ENCODE assay signal across 8 cellular contexts in genomic region chr2:190382851-190383250, GRCh38. TPM values are rescaled to one million over a fixed set of nuclear protein-coding genes. Genes with fewer than 3 reads are reported as not detected.
DNase-seq lines count a peak whose midpoint lies in the region; ATAC-seq and TF ChIP-seq lines count a peak whose summit lies in the region.

No MANE protein-coding gene starts in this region.

- TF ChIP-seq POLR2A in HCT116 (IDR thresholded peaks at IDR 0.05; ENCODE audit: borderline replicate concordance, extremely low read depth, insufficient read depth, insufficient read length) (no peak), NB4 (IDR thresholded peaks at IDR 0.05; ENCODE audit: extremely low read depth, insufficient read length) (no peak)

- H3K27me3 Mint-ChIP-seq in activated T-helper 2 cell treated with anti-CD3 and anti-CD28 coated beads, Interferon-gamma antibody, Interleukin-2, Interleukin-4, amounts not matched to agents 10 μg/mL and 5 μg/mL and 100 μg/mL, durations not matched to agents 14 hours and 24 hours and 36 hours (ENCODE audit: low read depth): peaks cover 3% of the 10 kb centered on the region

- TF ChIP-seq CTCF in AG04449 (IDR thresholded peaks at IDR 0.05; ENCODE audit: insufficient read depth, low read length, missing control alignments) (peak; percentile 26), HCT116 (IDR thresholded peaks at IDR 0.05 in 2 of 3, conservative IDR thresholded peaks at IDR 0.05 in 1 of 3; ENCODE audit: borderline replicate concordance in 1 of 3, insufficient read depth in 1 of 3, low read depth in 2 of 3, low read length in 2 of 3) (peak; percentile 63 to 77 (median 69)), NB4 (IDR thresholded peaks at IDR 0.05; ENCODE audit: low read depth, low read length) (peak; percentile 37), fibroblast of pulmonary artery (IDR thresholded peaks at IDR 0.05; ENCODE audit: low read length, missing control alignments) (peak; percentile 47)

- POLR2A ChIA-PET in AG04449 (lab: Yijun Ruan, JAX) (no interaction called here), HCT116 (lab: Charles Lee) (no interaction called here)

- RAD21 ChIA-PET in HCT116 (lab: Charles Lee; ENCODE audit: low non-redundant PET in 1 of 2, low total read pairs in 2 of 2, uncharacterized antibody in 2 of 2, unreplicated experiment in 2 of 2): no interaction called here

- no peaks in the 10 kb centered on the region for H3K4me1 ChIP-seq in HCT116 (ENCODE audit: control insufficient read depth in 1 of 2, insufficient read depth in 2 of 2, low read length in 2 of 2)

- no peaks in the 10 kb centered on the region for H3K79me2 ChIP-seq in HCT116 (ENCODE audit: insufficient read depth, low read length)

- no peak overlapping the region for H3K9ac ChIP-seq in HCT116 (ENCODE audit: low read length)

- H3K4me1 Mint-ChIP-seq in activated T-helper 2 cell treated with anti-CD3 and anti-CD28 coated beads, Interferon-gamma antibody, Interleukin-2, Interleukin-4, amounts not matched to agents 10 μg/mL and 5 μg/mL and 100 μg/mL, durations not matched to agents 14 hours and 24 hours and 36 hours (ENCODE audit: low read depth): peaks cover 2% of the 10 kb centered on the region

- TF ChIP-seq RAD21 in HCT116 (IDR thresholded peaks at IDR 0.05; ENCODE audit: low read depth): peak; percentile 92

- H2AFZ ChIP-seq in HCT116 (ENCODE audit: low read depth, low read length, poor library complexity, severe bottlenecking): no peak overlapping the region

- H3K4me3 ChIP-seq in AG04449 (ENCODE audit: low read depth, low read length) (no peak overlapping the region), HCT116 (replicated peaks in 1 of 2; ENCODE audit: low read depth in 1 of 2, low read length in 2 of 2) (no peak overlapping the region), NB4 (ENCODE audit: low read depth, low read length) (no peak overlapping the region), fibroblast of pulmonary artery (replicated peaks; ENCODE audit: low read depth, low read length) (no peak overlapping the region)

- no peaks in the 10 kb centered on the region for H4K20me1 ChIP-seq in HCT116 (ENCODE audit: insufficient read depth)

- H3K4me3 Mint-ChIP-seq in activated T-helper 2 cell treated with anti-CD3 and anti-CD28 coated beads, Interferon-gamma antibody, Interleukin-2, Interleukin-4, amounts not matched to agents 10 μg/mL and 5 μg/mL and 100 μg/mL, durations not matched to agents 14 hours and 24 hours and 36 hours (ENCODE audit: low read depth): no peak overlapping the region

- H3K9me2 ChIP-seq in HCT116 (ENCODE audit: insufficient read depth): no peaks in the 10 kb centered on the region

- H3K27ac ChIP-seq in HCT116 (ENCODE audit: low read depth, low read length): no peak overlapping the region

- no peak overlapping the region for H3K27ac Mint-ChIP-seq in activated T-helper 2 cell treated with anti-CD3 and anti-CD28 coated beads, Interferon-gamma antibody, Interleukin-2, Interleukin-4, amounts not matched to agents 10 μg/mL and 5 μg/mL and 100 μg/mL, durations not matched to agents 14 hours and 24 hours and 36 hours

- ATAC-seq in HCT116: peak; percentile 87

- CTCF ChIA-PET in AG04449 (lab: Yijun Ruan, JAX): interaction anchor here (1.4 kb wide), 2 partner anchors 128 to 131 kb away, joined by 3 to 4 read pairs; no protein-coding TSS in a partner anchor
- CTCF ChIA-PET in HCT116 (lab: Charles Lee): interaction anchor here (0.9 to 1.4 kb wide), 5 partner anchors 16 to 398 kb away, joined by 3 to 7 read pairs (median 3); no protein-coding TSS in a partner anchor

- no peaks in the 10 kb centered on the region for H3K9me3 Mint-ChIP-seq in activated T-helper 2 cell treated with anti-CD3 and anti-CD28 coated beads, Interferon-gamma antibody, Interleukin-2, Interleukin-4, amounts not matched to agents 10 μg/mL and 5 μg/mL and 100 μg/mL, durations not matched to agents 14 hours and 24 hours and 36 hours

- H3K27me3 ChIP-seq in HCT116 (ENCODE audit: insufficient read depth, low read length): no peaks in the 10 kb centered on the region

- no peaks in the 10 kb centered on the region for H3K9me3 ChIP-seq in HCT116 (ENCODE audit: control insufficient read depth in 1 of 2, insufficient read depth in 1 of 2, low read depth in 1 of 2, low read length in 2 of 2)

- no TSS peak for BruUV-seq in HCT116 (replicated peaks; lab: Mats Ljungman, UMichigan)

- in situ Hi-C loops in G401 (cut with HindIII; ENCODE audit: low sequenced_read_pairs): no loop called here

- no peaks in the 10 kb centered on the region for H3K36me3 Mint-ChIP-seq in activated T-helper 2 cell treated with anti-CD3 and anti-CD28 coated beads, Interferon-gamma antibody, Interleukin-2, Interleukin-4, amounts not matched to agents 10 μg/mL and 5 μg/mL and 100 μg/mL, durations not matched to agents 14 hours and 24 hours and 36 hours (ENCODE audit: low read depth)

- DNase-seq in AG04449 (ENCODE audit: low read depth, low spot score) (no peak), G401 (ENCODE audit: low spot score) (peak; percentile 87), HCT116 (ENCODE audit: low read depth, low spot score) (peak; percentile 57), NB4 (ENCODE audit: low read depth) (peak; percentile 56), SW480 (ENCODE audit: low spot score) (peak; percentile 70), fibroblast of pulmonary artery (ENCODE audit: low read depth) (peak; percentile 73), putamen (ENCODE audit: low spot score) (peak; percentile 44)
- no peak for DNase-seq in activated T-helper 2 cell treated with anti-CD3 and anti-CD28 coated beads, Interferon-gamma antibody, Interleukin-2, Interleukin-4, amounts not matched to agents 10 μg/mL and 5 μg/mL and 100 μg/mL, durations not matched to agents 14 hours and 24 hours and 36 hours (ENCODE audit: low spot score)

- no peaks in the 10 kb centered on the region for H3K36me3 ChIP-seq in HCT116 (ENCODE audit: control insufficient read depth in 1 of 2, insufficient read depth in 2 of 2, low read length in 2 of 2)

- no peak overlapping the region for H3K4me2 ChIP-seq in HCT116 (ENCODE audit: low read length)

- intact Hi-C loops in HCT116 (cut with micrococcal nuclease): loop anchor here (1.0 to 2.0 kb wide), 2 partner anchors 128 to 420 kb away; no protein-coding TSS in a partner anchor
- intact Hi-C loops in activated T-helper 2 cell treated with anti-CD3 and anti-CD28 coated beads, Interferon-gamma antibody, Interleukin-2, Interleukin-4, amounts not matched to agents 10 μg/mL and 5 μg/mL and 100 μg/mL, durations not matched to agents 14 hours and 24 hours and 36 hours (cut with micrococcal nuclease): loop anchor here (2.0 to 5.0 kb wide), 2 partner anchors 129 to 426 kb away; no protein-coding TSS in a partner anchor

TF ChIP-seq in HCT116, 20 proteins besides CTCF, POLR2A, EP300 and RAD21:
- TF ChIP-seq ELF1 (IDR thresholded peaks at IDR 0.05; ENCODE audit: borderline replicate concordance, low read depth) (no peak), SP1 (IDR thresholded peaks at IDR 0.05; ENCODE audit: low read depth) (no peak), ZBTB33 (IDR thresholded peaks at IDR 0.05; ENCODE audit: extremely low read depth, insufficient replicate concordance, low read length) (no peak), MAX (IDR thresholded peaks at IDR 0.05) (no peak; the same call in 1 of the 2 replicates), TCF7L2 (IDR thresholded peaks at IDR 0.05; ENCODE audit: borderline replicate concordance, extremely low read depth, insufficient read depth, insufficient read length) (no peak)

RNA-seq across cellular contexts. Expression of gene MFSD6, which starts 25.3 kb away (rescaled TPM):
- 0.71 TPM in 1 of 2 replicates, not detected in the other for total RNA-seq in G401 (2014; rRNA removed; shearing (Covaris generic))
- 18.6 TPM for total RNA-seq in HCT116 (2021; ENCODE audit: unreplicated experiment)
- polyA plus RNA-seq in HCT116 (2012): 11.6 and 12.0 TPM in 2 replicates
- total RNA-seq in activated T-helper 2 cell treated with anti-CD3 and anti-CD28 coated beads, Interferon-gamma antibody, Interleukin-2, Interleukin-4, amounts not matched to agents 10 μg/mL and 5 μg/mL and 100 μg/mL, durations not matched to agents 14 hours and 24 hours and 36 hours: 40.9 and 44.0 TPM in 2 replicates

RNA-seq across cellular contexts. Expression of gene INPP1, which starts 39.5 kb away (rescaled TPM):
- 7.8 and 14.3 TPM in 2 replicates for total RNA-seq in G401 (2014; rRNA removed; shearing (Covaris generic))
- total RNA-seq in HCT116 (2021; ENCODE audit: unreplicated experiment): 19.6 TPM
- polyA plus RNA-seq in HCT116 (2012): 14.3 and 18.5 TPM in 2 replicates
- total RNA-seq in activated T-helper 2 cell treated with anti-CD3 and anti-CD28 coated beads, Interferon-gamma antibody, Interleukin-2, Interleukin-4, amounts not matched to agents 10 μg/mL and 5 μg/mL and 100 μg/mL, durations not matched to agents 14 hours and 24 hours and 36 hours: 12.8 and 13.6 TPM in 2 replicates

Comparison
In these comparisons a context has a peak if more than half of its experiments do, and no peak if none do; other contexts are left out.
1. DNase-seq: peak in G401 (single experiment), HCT116 (single experiment), NB4 (single experiment), SW480 (single experiment), fibroblast of pulmonary artery (single experiment) and putamen (single experiment); none in AG04449 (single experiment) and activated T-helper 2 cell treated with anti-CD3 and anti-CD28 coated beads, Interferon-gamma antibody, Interleukin-2, Interleukin-4, amounts not matched to agents 10 μg/mL and 5 μg/mL and 100 μg/mL, durations not matched to agents 14 hours and 24 hours and 36 hours (single experiment).
2. RNA of gene MFSD6, which starts 25.3 kb away (total RNA-seq): 40.9 to 44.0 TPM in activated T-helper 2 cell treated with anti-CD3 and anti-CD28 coated beads, Interferon-gamma antibody, Interleukin-2, Interleukin-4, amounts not matched to agents 10 μg/mL and 5 μg/mL and 100 μg/mL, durations not matched to agents 14 hours and 24 hours and 36 hours and 18.6 TPM in HCT116 (single experiment); 0.71 TPM in G401; every median in the first group is over 10 times any median in the second.
3. Peak in every context shown above with its lines, with median percentiles within 50 percentile points of each other: CTCF ChIP-seq.